In the genomic region with DNA sequence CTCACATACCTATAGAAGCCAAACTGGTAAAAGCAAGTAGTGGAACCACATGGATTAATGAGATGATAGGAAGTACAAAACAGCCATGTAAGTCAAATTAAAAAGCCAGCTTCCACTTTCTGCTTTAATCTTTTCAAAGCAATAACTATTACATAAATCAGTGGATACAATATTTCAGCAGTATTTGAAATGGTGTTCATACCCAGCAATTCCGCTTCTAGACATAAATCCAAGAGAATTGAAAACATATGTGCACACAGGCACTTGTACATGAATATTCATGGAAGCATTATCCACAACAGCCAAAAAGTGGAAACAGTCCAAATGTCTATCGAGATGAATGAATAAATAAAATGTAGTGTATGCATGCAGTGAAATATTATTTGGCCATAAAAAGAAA, we compare ENCODE assay signal across 25 cellular contexts. TPM values are rescaled to one million over a fixed set of nuclear protein-coding genes. Genes with fewer than 3 reads are reported as not detected.
"Had no signal": no experiment of that assay in that cellular context is flagged by ENCODE, and none has a peak within 500 bp of the region (broad histone marks: within the 10 kb centered on the region; RNA-seq: fewer than 3 reads in every experiment).

No MANE protein-coding gene starts in this region.

- H3K9me3 ChIP-seq: colonic mucosa, sigmoid colon had no signal

- H3K4me3 ChIP-seq: colonic mucosa, heart left ventricle, right atrium auricular region, sigmoid colon, skin epidermis, stomach had no signal

- H3K4me1 ChIP-seq: colonic mucosa, heart left ventricle, right atrium auricular region, sigmoid colon, stomach had no signal

- ATAC-seq: heart left ventricle had no signal

- H3K4me1 Mint-ChIP-seq: endodermal cell, neural crest cell had no signal

- H3K27me3 ChIP-seq: colonic mucosa had no signal

- DNase-seq: colonic mucosa; dermis blood vessel endothelial cell; endodermal cell; erythroblast; foreskin melanocyte; heart left ventricle; hippocampal formation; kidney glomerular epithelial cell; mesendoderm; naive B cell; sigmoid colon; stimulated activated CD4-positive, alpha-beta T cell treated with anti-CD3 and anti-CD28 coated beads, Interleukin-2, amount 100 ng/mL, for 24 hours; stimulated activated CD4-positive, alpha-beta T cell treated with anti-CD3 and anti-CD28 coated beads, Interleukin-4, amount 100 ng/mL, for 4 hours; stimulated activated naive CD4-positive, alpha-beta T cell; stomach; trophoblast cell had no signal

- H3K27ac Mint-ChIP-seq: endodermal cell had no signal

- H3K27ac ChIP-seq: colonic mucosa, heart left ventricle, right atrium auricular region, sigmoid colon, skin epidermis, stomach had no signal

- H3K36me3 ChIP-seq: colonic mucosa, heart left ventricle, right atrium auricular region, sigmoid colon, stomach had no signal

- H3K4me3 Mint-ChIP-seq: endodermal cell, naive B cell, neural crest cell had no signal

RNA-seq across cellular contexts. Expression of a gene that starts 27.4 kb away (rescaled TPM):
- total RNA-seq: endodermal cell, endothelial cell of umbilical vein, glomerular endothelial cell, neural crest cell, osteocyte had no signal
- polyA plus RNA-seq: endothelial cell of umbilical vein had no signal

RNA-seq across cellular contexts. Expression of a gene that starts 50.6 kb away (rescaled TPM):
- total RNA-seq: colonic mucosa, dermis blood vessel endothelial cell, endodermal cell, endothelial cell of umbilical vein, lung microvascular endothelial cell, neural crest cell, osteocyte, posterior vena cava, right atrium auricular region, sigmoid colon, stomach had no signal
- polyA plus RNA-seq: endothelial cell of umbilical vein, heart left ventricle, liver, sigmoid colon, stomach had no signal
